1 cellular context compared by ENCODE assay signal in the genomic region with DNA sequence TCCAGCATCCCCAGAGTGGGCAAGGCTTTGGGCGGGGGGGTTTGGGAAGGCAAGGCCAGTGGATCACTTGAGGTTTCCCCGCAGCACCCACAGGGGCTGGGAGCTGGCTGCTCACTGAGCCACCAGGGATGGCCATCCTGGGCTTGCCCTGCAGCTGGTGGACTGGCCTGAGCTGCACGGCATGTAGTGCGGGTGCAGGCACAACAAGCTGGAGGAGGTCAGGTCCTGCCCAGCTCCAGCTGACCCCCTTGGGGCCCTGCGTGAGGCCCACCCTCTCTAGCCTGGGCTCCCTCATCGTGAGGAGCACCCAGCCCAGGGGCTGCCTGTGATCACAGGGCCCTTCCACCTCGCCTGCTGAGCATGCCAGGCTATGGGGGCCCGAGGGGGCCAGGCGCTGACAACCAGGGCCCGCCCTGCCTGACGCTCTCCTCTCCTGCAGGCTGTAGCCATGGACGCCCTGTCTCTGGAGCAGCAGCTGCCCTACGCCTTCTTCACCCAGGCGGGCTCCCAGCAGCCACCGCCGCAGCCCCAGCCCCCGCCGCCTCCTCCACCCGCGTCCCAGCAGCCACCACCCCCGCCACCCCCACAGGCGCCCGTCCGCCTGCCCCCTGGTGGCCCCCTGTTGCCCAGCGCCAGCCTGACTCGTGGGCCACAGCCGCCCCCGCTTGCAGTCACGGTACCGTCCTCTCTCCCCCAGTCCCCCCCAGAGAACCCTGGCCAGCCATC.
A peak's percentile ranks its signal among the peaks of the same experiment; 100 is the strongest.
TF ChIP-seq lines count a peak whose summit lies in the region.

No MANE protein-coding gene starts in this region.

TF ChIP-seq in K562, 482 proteins besides CTCF, POLR2A, EP300 and RAD21:
- TF ChIP-seq, protein P1, sequence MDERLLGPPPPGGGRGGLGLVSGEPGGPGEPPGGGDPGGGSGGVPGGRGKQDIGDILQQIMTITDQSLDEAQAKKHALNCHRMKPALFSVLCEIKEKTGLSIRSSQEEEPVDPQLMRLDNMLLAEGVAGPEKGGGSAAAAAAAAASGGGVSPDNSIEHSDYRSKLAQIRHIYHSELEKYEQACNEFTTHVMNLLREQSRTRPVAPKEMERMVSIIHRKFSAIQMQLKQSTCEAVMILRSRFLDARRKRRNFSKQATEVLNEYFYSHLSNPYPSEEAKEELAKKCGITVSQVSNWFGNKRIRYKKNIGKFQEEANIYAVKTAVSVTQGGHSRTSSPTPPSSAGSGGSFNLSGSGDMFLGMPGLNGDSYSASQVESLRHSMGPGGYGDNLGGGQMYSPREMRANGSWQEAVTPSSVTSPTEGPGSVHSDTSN (CRISPR knock-in tag; IDR thresholded peaks at IDR 0.05; ENCODE audit: low read depth) = no peak
- TF ChIP-seq, protein P1 (tag; conservative IDR thresholded peaks at IDR 0.05; ENCODE audit: low read depth) = no peak
- TF ChIP-seq, protein P2, sequence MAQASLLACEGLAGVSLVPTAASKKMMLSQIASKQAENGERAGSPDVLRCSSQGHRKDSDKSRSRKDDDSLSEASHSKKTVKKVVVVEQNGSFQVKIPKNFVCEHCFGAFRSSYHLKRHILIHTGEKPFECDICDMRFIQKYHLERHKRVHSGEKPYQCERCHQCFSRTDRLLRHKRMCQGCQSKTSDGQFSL (CRISPR knock-in tag; IDR thresholded peaks at IDR 0.05) = 0 out of 2 replicates have a peak, but pooled peaks have one; percentile 31
- TF ChIP-seq, protein P2 (tag; IDR thresholded peaks at IDR 0.05) = no peak
- TF ChIP-seq GTF2F1 (IDR thresholded peaks at IDR 0.05; ENCODE audit: low read depth, low read length) (no peak), MTA2 (IDR thresholded peaks at IDR 0.05; ENCODE audit: low read depth) (no peak), EGR1 (conservative IDR thresholded peaks at IDR 0.05) (peak; percentile 71)
- TF ChIP-seq, protein P3, sequence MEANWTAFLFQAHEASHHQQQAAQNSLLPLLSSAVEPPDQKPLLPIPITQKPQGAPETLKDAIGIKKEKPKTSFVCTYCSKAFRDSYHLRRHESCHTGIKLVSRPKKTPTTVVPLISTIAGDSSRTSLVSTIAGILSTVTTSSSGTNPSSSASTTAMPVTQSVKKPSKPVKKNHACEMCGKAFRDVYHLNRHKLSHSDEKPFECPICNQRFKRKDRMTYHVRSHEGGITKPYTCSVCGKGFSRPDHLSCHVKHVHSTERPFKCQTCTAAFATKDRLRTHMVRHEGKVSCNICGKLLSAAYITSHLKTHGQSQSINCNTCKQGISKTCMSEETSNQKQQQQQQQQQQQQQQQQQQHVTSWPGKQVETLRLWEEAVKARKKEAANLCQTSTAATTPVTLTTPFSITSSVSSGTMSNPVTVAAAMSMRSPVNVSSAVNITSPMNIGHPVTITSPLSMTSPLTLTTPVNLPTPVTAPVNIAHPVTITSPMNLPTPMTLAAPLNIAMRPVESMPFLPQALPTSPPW (CRISPR knock-in tag; IDR thresholded peaks at IDR 0.05) = peak; percentile 68
- TF ChIP-seq, protein P4, sequence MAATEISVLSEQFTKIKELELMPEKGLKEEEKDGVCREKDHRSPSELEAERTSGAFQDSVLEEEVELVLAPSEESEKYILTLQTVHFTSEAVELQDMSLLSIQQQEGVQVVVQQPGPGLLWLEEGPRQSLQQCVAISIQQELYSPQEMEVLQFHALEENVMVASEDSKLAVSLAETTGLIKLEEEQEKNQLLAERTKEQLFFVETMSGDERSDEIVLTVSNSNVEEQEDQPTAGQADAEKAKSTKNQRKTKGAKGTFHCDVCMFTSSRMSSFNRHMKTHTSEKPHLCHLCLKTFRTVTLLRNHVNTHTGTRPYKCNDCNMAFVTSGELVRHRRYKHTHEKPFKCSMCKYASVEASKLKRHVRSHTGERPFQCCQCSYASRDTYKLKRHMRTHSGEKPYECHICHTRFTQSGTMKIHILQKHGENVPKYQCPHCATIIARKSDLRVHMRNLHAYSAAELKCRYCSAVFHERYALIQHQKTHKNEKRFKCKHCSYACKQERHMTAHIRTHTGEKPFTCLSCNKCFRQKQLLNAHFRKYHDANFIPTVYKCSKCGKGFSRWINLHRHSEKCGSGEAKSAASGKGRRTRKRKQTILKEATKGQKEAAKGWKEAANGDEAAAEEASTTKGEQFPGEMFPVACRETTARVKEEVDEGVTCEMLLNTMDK (IDR thresholded peaks at IDR 0.05; ENCODE audit: borderline replicate concordance, insufficient read depth, low read depth, low read length, poor library complexity, severe bottlenecking) = peak; percentile 60
